ENCODE assay signal across 10 cellular contexts in the genomic region with DNA sequence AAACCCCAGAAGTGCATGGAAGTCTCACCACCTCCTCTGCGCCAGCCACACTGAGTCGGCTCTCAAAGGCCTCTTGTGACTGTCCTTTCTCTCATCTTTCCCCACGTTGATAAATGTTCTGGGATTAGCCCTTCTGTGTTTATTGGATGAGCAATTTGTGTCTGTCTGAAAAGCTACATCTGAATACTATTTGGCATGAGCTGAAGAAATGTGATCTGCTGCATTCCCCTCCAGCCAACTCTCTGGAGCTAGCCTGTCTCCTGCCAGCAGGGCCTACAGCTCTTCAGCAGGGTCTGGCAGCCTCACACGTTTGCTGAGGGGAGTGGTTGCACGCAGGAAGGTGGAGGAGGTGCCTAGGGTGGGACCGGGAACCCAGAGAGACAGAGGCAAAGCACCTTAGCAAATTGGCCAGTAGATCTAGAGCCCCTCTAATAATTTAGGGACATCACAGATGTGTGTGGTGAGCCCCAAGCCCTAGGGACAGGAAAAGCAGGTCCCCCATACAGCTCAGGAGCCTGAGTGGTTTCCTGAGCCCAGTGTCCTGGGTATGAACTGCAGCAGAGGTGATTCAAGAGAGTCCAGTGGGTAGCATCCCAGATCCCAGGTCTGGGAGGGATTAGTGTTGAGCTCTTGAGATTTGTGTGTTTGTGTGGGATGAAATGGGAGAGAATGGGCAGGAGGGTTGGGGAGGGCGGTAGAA. TPM values are rescaled to one million over a fixed set of nuclear protein-coding genes. Genes with fewer than 3 reads are reported as not detected.
DNase-seq lines count a peak whose midpoint lies in the region; ATAC-seq and TF ChIP-seq lines count a peak whose summit lies in the region.
"Had no signal": no experiment of that assay in that cellular context is flagged by ENCODE, and none has a peak within 500 bp of the region (broad histone marks: within the 10 kb centered on the region; RNA-seq: fewer than 3 reads in every experiment).

No MANE protein-coding gene starts in this region.

- TF ChIP-seq EP300 in sigmoid colon (IDR thresholded peaks at IDR 0.05) = no peak

- no peaks in the 10 kb centered on the region for H3K9me3 Mint-ChIP-seq in T-helper 2 cell treated with Interferon-gamma antibody and Interleukin-4, amounts not matched to agents 5 μg/mL and 100 μg/mL, for 36 hours
- H3K9me3 Mint-ChIP-seq: activated naive CD8-positive, alpha-beta T cell treated with anti-CD3 and anti-CD28 coated beads for 36 hours had no signal

- 0 out of 3 replicates have a peak, but pooled peaks have one; percentile 27 for ATAC-seq in DND-41 (ENCODE audit: insufficient read depth, low read depth)
- ATAC-seq in HG03159 (IDR thresholded peaks at IDR 0.05; ENCODE audit: unreplicated experiment) = no peak

- no peak overlapping the region for H3K4me2 ChIP-seq in DND-41 (ENCODE audit: insufficient read depth, low read length)

- CTCF ChIA-PET in RWPE1 (lab: Yijun Ruan, JAX) = interaction anchor here (0.8 kb wide), 1 partner anchor 105 kb away, joined by 3 read pairs; no protein-coding TSS in a partner anchor

- no peaks in the 10 kb centered on the region for H3K36me3 Mint-ChIP-seq in T-helper 2 cell treated with Interferon-gamma antibody and Interleukin-4, amounts not matched to agents 5 μg/mL and 100 μg/mL, for 36 hours (ENCODE audit: low read depth)
- H3K36me3 Mint-ChIP-seq: activated naive CD8-positive, alpha-beta T cell treated with anti-CD3 and anti-CD28 coated beads for 36 hours had no signal

- no peak overlapping the region for H2AFZ ChIP-seq in DND-41 (ENCODE audit: low read depth, low read length)

- H3K27ac ChIP-seq in DND-41 (ENCODE audit: low read length) = no peak overlapping the region
- peak overlapping the region; percentile 64 for H3K27ac ChIP-seq in RWPE1
- peak overlapping the region; percentile 46 to 61 (median 53) for H3K27ac ChIP-seq in sigmoid colon

- H4K20me1 ChIP-seq in DND-41 (ENCODE audit: insufficient read depth, low read length) = no peaks in the 10 kb centered on the region

- no peak overlapping the region for H3K4me3 Mint-ChIP-seq in T-helper 2 cell treated with Interferon-gamma antibody and Interleukin-4, amounts not matched to agents 5 μg/mL and 100 μg/mL, for 36 hours
- H3K4me3 Mint-ChIP-seq: activated naive CD8-positive, alpha-beta T cell treated with anti-CD3 and anti-CD28 coated beads for 36 hours had no signal

- DNase-seq in DND-41 (no peak), RWPE1 (ENCODE audit: low spot score) (no peak), foreskin fibroblast (peak; percentile 55 to 82), sigmoid colon (peak; percentile 80), RPMI8226 (no peak), NCI-H524 (lab: John Stamatoyannopoulos, UW) (no peak)
- DNase-seq in T-helper 2 cell treated with Interferon-gamma antibody and Interleukin-4, amounts not matched to agents 5 μg/mL and 100 μg/mL, for 36 hours (ENCODE audit: low spot score) = no peak
- DNase-seq: activated CD4-positive, CD25-positive, alpha-beta regulatory T cell treated with anti-CD3 and anti-CD28 coated beads, Interleukin-2, amount 50 U/mL, for 72 hours; activated naive CD8-positive, alpha-beta T cell treated with anti-CD3 and anti-CD28 coated beads for 36 hours had no signal

- H3K9ac ChIP-seq in DND-41 (ENCODE audit: low read depth, low read length) = no peak overlapping the region

- 67 to 82% methylated on average over 7 of the region's 7 CpGs for WGBS in sigmoid colon, 2 donors

- H3K4me1 Mint-ChIP-seq in T-helper 2 cell treated with Interferon-gamma antibody and Interleukin-4, amounts not matched to agents 5 μg/mL and 100 μg/mL, for 36 hours (ENCODE audit: low read depth) = no peaks in the 10 kb centered on the region

- no peak for TF ChIP-seq POLR2A in sigmoid colon (IDR thresholded peaks at IDR 0.05)

- POLR2A ChIA-PET in RWPE1 (lab: Yijun Ruan, JAX; ENCODE audit: low non-redundant PET) = no interaction called here

- H3K9me3 ChIP-seq in DND-41 (ENCODE audit: insufficient read depth, low read length, severe bottlenecking) (no peaks in the 10 kb centered on the region), sigmoid colon (no peaks in the 10 kb centered on the region)

- H3K27me3 ChIP-seq in DND-41 (ENCODE audit: insufficient read depth, low read length, poor library complexity) (peaks cover 12% of the 10 kb centered on the region), sigmoid colon (no peaks in the 10 kb centered on the region)

- no peak for TF ChIP-seq CTCF in DND-41 (IDR thresholded peaks at IDR 0.05; ENCODE audit: borderline replicate concordance, extremely low read depth, low read length, poor library complexity, severe bottlenecking)
- TF ChIP-seq CTCF in RWPE1 (conservative IDR thresholded peaks at IDR 0.05; ENCODE audit: low read depth) = no peak
- TF ChIP-seq CTCF in foreskin fibroblast (IDR thresholded peaks at IDR 0.05; ENCODE audit: low read depth, low read length) = no peak
- no peak for TF ChIP-seq CTCF in sigmoid colon (IDR thresholded peaks at IDR 0.05)

- H3K27me3 Mint-ChIP-seq in T-helper 2 cell treated with Interferon-gamma antibody and Interleukin-4, amounts not matched to agents 5 μg/mL and 100 μg/mL, for 36 hours (ENCODE audit: low read depth) = peaks cover 4% of the 10 kb centered on the region
- H3K27me3 Mint-ChIP-seq: activated naive CD8-positive, alpha-beta T cell treated with anti-CD3 and anti-CD28 coated beads for 36 hours had no signal

- no peaks in the 10 kb centered on the region for H3K4me1 ChIP-seq in DND-41 (ENCODE audit: insufficient read depth, low read length)
- peaks cover 0 to 55% (median 39%) of the 10 kb centered on the region in 4 donors for H3K4me1 ChIP-seq in sigmoid colon

- H3K4me3 ChIP-seq in DND-41 (ENCODE audit: low read depth in 1 of 2, low read length in 2 of 2) = no peak overlapping the region
- H3K4me3 ChIP-seq in foreskin fibroblast (ENCODE audit: low read depth in 1 of 2, low read length in 2 of 2) = no peak overlapping the region
- no peak overlapping the region for H3K4me3 ChIP-seq in sigmoid colon

- H3K79me2 ChIP-seq in DND-41 (ENCODE audit: insufficient read depth, low read length) = no peaks in the 10 kb centered on the region

- no peaks in the 10 kb centered on the region for H3K36me3 ChIP-seq in DND-41 (ENCODE audit: insufficient read depth, low read length)
- H3K36me3 ChIP-seq in sigmoid colon = no peaks in the 10 kb centered on the region

- intact Hi-C loops in sigmoid colon (cut with DNase I) = no loop called here

- H3K27ac Mint-ChIP-seq in T-helper 2 cell treated with Interferon-gamma antibody and Interleukin-4, amounts not matched to agents 5 μg/mL and 100 μg/mL, for 36 hours = no peak overlapping the region
- H3K27ac Mint-ChIP-seq: activated naive CD8-positive, alpha-beta T cell treated with anti-CD3 and anti-CD28 coated beads for 36 hours had no signal

RNA-seq across cellular contexts. Expression of a gene that starts 20.5 kb away (rescaled TPM):
- total RNA-seq in sigmoid colon = 10 to 100 TPM; 20.3 to 28.0 (median 25.0) TPM
- 100 to 1,000 TPM in 1 of 3 donors, 10 to 100 TPM in 2; 24.0 to 107 (median 61.5) TPM for polyA plus RNA-seq in sigmoid colon

RNA-seq across cellular contexts. Expression of a gene that starts 52.3 kb away (rescaled TPM):
- not detected for total RNA-seq in sigmoid colon
- polyA plus RNA-seq in sigmoid colon = 1,000 to 10,000 TPM in 1 of 3 donors, 100 to 1,000 TPM in 1, 10 to 100 TPM in 1; 26.4 to 1,105 (median 121) TPM
- total RNA-seq: activated naive CD8-positive, alpha-beta T cell treated with anti-CD3 and anti-CD28 coated beads for 36 hours had no signal

Comparison
In these comparisons a context has a peak if more than half of its experiments do, and no peak if none do; other contexts are left out.
1. DNase-seq: peak in foreskin fibroblast (2 of 2) and sigmoid colon (single experiment); none in DND-41 (single experiment), RWPE1 (single experiment), RPMI8226 (single experiment), NCI-H524 (0 of 2) and T-helper 2 cell treated with Interferon-gamma antibody and Interleukin-4, amounts not matched to agents 5 μg/mL and 100 μg/mL, for 36 hours (single experiment).